In genomic region chr12:124411953-124412645, GRCh38 we compare ENCODE assay signal across 2 cellular contexts.
TF ChIP-seq lines count a peak whose summit lies in the region.

No MANE protein-coding gene starts in this region.

TF ChIP-seq in SK-N-SH, 30 proteins besides CTCF, POLR2A, EP300 and RAD21 (continued from another document):
- TF ChIP-seq ZBTB33 (IDR thresholded peaks at IDR 0.05; ENCODE audit: borderline replicate concordance, low read depth) (no peak), JUND (IDR thresholded peaks at IDR 0.05) (no peak)

TF ChIP-seq in SK-N-SH treated with all-trans-retinoic acid at 6 μM for 48 hours, 23 proteins besides CTCF, POLR2A, EP300 and RAD21 (continued from another document):
- TF ChIP-seq PATZ1 (CRISPR knock-in tag; IDR thresholded peaks at IDR 0.05; ENCODE audit: borderline replicate concordance) = no peak
- no peak for TF ChIP-seq GLIS3 (CRISPR knock-in tag; IDR thresholded peaks at IDR 0.05)
- no peak for TF ChIP-seq SNAI2 (CRISPR knock-in tag; IDR thresholded peaks at IDR 0.05)
- TF ChIP-seq ZFP3 (CRISPR knock-in tag; IDR thresholded peaks at IDR 0.05) = no peak
- TF ChIP-seq, protein P1, sequence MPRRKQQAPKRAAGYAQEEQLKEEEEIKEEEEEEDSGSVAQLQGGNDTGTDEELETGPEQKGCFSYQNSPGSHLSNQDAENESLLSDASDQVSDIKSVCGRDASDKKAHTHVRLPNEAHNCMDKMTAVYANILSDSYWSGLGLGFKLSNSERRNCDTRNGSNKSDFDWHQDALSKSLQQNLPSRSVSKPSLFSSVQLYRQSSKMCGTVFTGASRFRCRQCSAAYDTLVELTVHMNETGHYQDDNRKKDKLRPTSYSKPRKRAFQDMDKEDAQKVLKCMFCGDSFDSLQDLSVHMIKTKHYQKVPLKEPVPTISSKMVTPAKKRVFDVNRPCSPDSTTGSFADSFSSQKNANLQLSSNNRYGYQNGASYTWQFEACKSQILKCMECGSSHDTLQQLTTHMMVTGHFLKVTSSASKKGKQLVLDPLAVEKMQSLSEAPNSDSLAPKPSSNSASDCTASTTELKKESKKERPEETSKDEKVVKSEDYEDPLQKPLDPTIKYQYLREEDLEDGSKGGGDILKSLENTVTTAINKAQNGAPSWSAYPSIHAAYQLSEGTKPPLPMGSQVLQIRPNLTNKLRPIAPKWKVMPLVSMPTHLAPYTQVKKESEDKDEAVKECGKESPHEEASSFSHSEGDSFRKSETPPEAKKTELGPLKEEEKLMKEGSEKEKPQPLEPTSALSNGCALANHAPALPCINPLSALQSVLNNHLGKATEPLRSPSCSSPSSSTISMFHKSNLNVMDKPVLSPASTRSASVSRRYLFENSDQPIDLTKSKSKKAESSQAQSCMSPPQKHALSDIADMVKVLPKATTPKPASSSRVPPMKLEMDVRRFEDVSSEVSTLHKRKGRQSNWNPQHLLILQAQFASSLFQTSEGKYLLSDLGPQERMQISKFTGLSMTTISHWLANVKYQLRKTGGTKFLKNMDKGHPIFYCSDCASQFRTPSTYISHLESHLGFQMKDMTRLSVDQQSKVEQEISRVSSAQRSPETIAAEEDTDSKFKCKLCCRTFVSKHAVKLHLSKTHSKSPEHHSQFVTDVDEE (CRISPR knock-in tag; IDR thresholded peaks at IDR 0.05) = no peak
- no peak for TF ChIP-seq BACH2 (CRISPR knock-in tag; IDR thresholded peaks at IDR 0.05; ENCODE audit: borderline replicate concordance)
